ENCODE assay signal across 7 cellular contexts in genomic region chr4:120718979-120719566, GRCh38.
A peak's percentile ranks its signal among the peaks of the same experiment; 100 is the strongest.
DNase-seq lines count a peak whose midpoint lies in the region; ATAC-seq and TF ChIP-seq lines count a peak whose summit lies in the region.

No MANE protein-coding gene starts in this region.

- no peaks in the 10 kb centered on the region for H3K79me2 ChIP-seq in neural progenitor cell (ENCODE audit: low read depth)

- H3K27me3 Mint-ChIP-seq in neural progenitor cell (ENCODE audit: insufficient read depth, low read depth) = peaks cover 2% of the 10 kb centered on the region

- no peaks in the 10 kb centered on the region for H3F3A ChIP-seq in neural progenitor cell (ENCODE audit: low read depth)

- H3K4me1 ChIP-seq in Peyer's patch (no peaks in the 10 kb centered on the region), neural progenitor cell (peaks cover 3% of the 10 kb centered on the region)

- H3K4me3 ChIP-seq in Peyer's patch (no peak overlapping the region), epithelial cell of proximal tubule (ENCODE audit: low read depth, low read length) (no peak overlapping the region), neural progenitor cell (no peak overlapping the region)

- H3K4me3 Mint-ChIP-seq in neural progenitor cell = no peak overlapping the region

- peak; percentile 49 for DNase-seq in EL
- DNase-seq in Peyer's patch = no peak
- no peak for DNase-seq in epithelial cell of proximal tubule (ENCODE audit: low read depth)
- peak; percentile 56 for DNase-seq in neural progenitor cell (ENCODE audit: low spot score)
- no peak for DNase-seq in SHP77 treated with DMSO at 0.1 percent for 48 hours (lab: John Stamatoyannopoulos, UW)

- TF ChIP-seq CTCF in Peyer's patch (IDR thresholded peaks at IDR 0.05) (peak in 4 of 6 experiments; percentile 16 to 51 (median 34)), epithelial cell of proximal tubule (conservative IDR thresholded peaks at IDR 0.05; ENCODE audit: low read depth, low read length) (peak; percentile 89), neural progenitor cell (IDR thresholded peaks at IDR 0.05) (peak; percentile 73)

- H3K9me3 Mint-ChIP-seq in neural progenitor cell = no peaks in the 10 kb centered on the region

- H2AFZ ChIP-seq in neural progenitor cell (replicated peaks) = no peak overlapping the region

- H3K36me3 Mint-ChIP-seq in neural progenitor cell = no peaks in the 10 kb centered on the region

- no peaks in the 10 kb centered on the region for H3K9me3 ChIP-seq in Peyer's patch
- no peaks in the 10 kb centered on the region for H3K9me3 ChIP-seq in neural progenitor cell (ENCODE audit: low read depth)

- no peak overlapping the region for H3K4me2 ChIP-seq in neural progenitor cell

- H3K27ac ChIP-seq in Peyer's patch = no peak overlapping the region
- no peak overlapping the region for H3K27ac ChIP-seq in neural progenitor cell

- H3K4me1 Mint-ChIP-seq in neural progenitor cell = peaks cover 9% of the 10 kb centered on the region

- ATAC-seq in GM19351 (IDR thresholded peaks at IDR 0.05; ENCODE audit: unreplicated experiment) = peak; percentile 93
- peak; percentile 90 for ATAC-seq in HG03432 (IDR thresholded peaks at IDR 0.05; ENCODE audit: unreplicated experiment)

- H3K36me3 ChIP-seq in Peyer's patch (no peaks in the 10 kb centered on the region), neural progenitor cell (no peaks in the 10 kb centered on the region)

- H3K27me3 ChIP-seq in Peyer's patch (no peaks in the 10 kb centered on the region), neural progenitor cell (no peaks in the 10 kb centered on the region)

- TF ChIP-seq POLR2A in Peyer's patch (IDR thresholded peaks at IDR 0.05) = no peak

- H4K20me1 ChIP-seq in neural progenitor cell (ENCODE audit: low read depth) = no peaks in the 10 kb centered on the region

- no peak overlapping the region for H3K9ac ChIP-seq in neural progenitor cell

- H3K27ac Mint-ChIP-seq in neural progenitor cell = no peak overlapping the region

Comparison
In these comparisons a context has a peak if more than half of its experiments do, and no peak if none do; other contexts are left out.
1. DNase-seq: peak in EL (single experiment) and neural progenitor cell (single experiment); none in Peyer's patch (0 of 3), epithelial cell of proximal tubule (single experiment) and SHP77 treated with DMSO at 0.1 percent for 48 hours (single experiment).
2. CTCF ChIP-seq: peak in every context shown above with its lines; median percentile 89 in epithelial cell of proximal tubule; 73 in neural progenitor cell; 34 in Peyer's patch.